In genomic region chrX:23742174-23742692, GRCh38 we compare ENCODE assay signal across 8 cellular contexts. TPM values are rescaled to one million over a fixed set of nuclear protein-coding genes. Genes with fewer than 3 reads are reported as not detected.
A peak's percentile ranks its signal among the peaks of the same experiment; 100 is the strongest.
DNase-seq lines count a peak whose midpoint lies in the region; ATAC-seq and TF ChIP-seq lines count a peak whose summit lies in the region.

No MANE protein-coding gene starts in this region.

- H3K4me3 ChIP-seq in esophagus (ENCODE audit: low read depth in 1 of 2, low read length in 2 of 2) (peak overlapping the region; percentile 54 to 89), muscle layer of colon (ENCODE audit: low read depth in 1 of 2, low read length in 2 of 2) (peak overlapping the region; percentile 64 to 65)

- no peak for TF ChIP-seq EP300 in Ishikawa (IDR thresholded peaks at IDR 0.05; ENCODE audit: borderline replicate concordance)

- H3K27ac Mint-ChIP-seq in activated CD4-positive, alpha-beta memory T cell treated with anti-CD3 and anti-CD28 coated beads for 36 hours: peak overlapping the region; percentile 86

- intact Hi-C loops in activated CD4-positive, alpha-beta memory T cell treated with anti-CD3 and anti-CD28 coated beads for 36 hours (cut with micrococcal nuclease): loop anchor here (1.0 kb wide), 1 partner anchor 312 kb away; the partner anchor contains the start of gene EIF2S3

- peaks cover 32% of the 10 kb centered on the region for H3K4me1 Mint-ChIP-seq in activated CD4-positive, alpha-beta memory T cell treated with anti-CD3 and anti-CD28 coated beads for 36 hours (ENCODE audit: low read depth)

- H3K27me3 Mint-ChIP-seq in activated CD4-positive, alpha-beta memory T cell treated with anti-CD3 and anti-CD28 coated beads for 36 hours: no peaks in the 10 kb centered on the region

- CTCF ChIA-PET in activated CD4-positive, alpha-beta memory T cell treated with anti-CD3 and anti-CD28 coated beads for 36 hours (lab: Charles Lee): interaction anchor here (0.6 to 1.5 kb wide), 2 partner anchors 40 to 42 kb away, joined by 3 to 6 read pairs; partner anchors contain the start of gene SAT1

- no peak for TF ChIP-seq RAD21 in Ishikawa (IDR thresholded peaks at IDR 0.05; ENCODE audit: low read depth)

- DNase-seq in NCI-H2227 (lab: John Stamatoyannopoulos, UW; ENCODE audit: unreplicated experiment): peak; percentile 27
- no peak for DNase-seq in NCI-H2227 treated with DMSO at 0.1 percent for 48 hours (lab: John Stamatoyannopoulos, UW)
- DNase-seq in activated CD4-positive, alpha-beta memory T cell treated with anti-CD3 and anti-CD28 coated beads for 36 hours: peak; percentile 24

- no peaks in the 10 kb centered on the region for H3K4me1 ChIP-seq in esophagus (ENCODE audit: control insufficient read depth in 2 of 2, insufficient read depth in 2 of 2, low read length in 1 of 2)
- peaks cover 8% of the 10 kb centered on the region for H3K4me1 ChIP-seq in muscle layer of colon (ENCODE audit: insufficient read depth, low read length)

- ATAC-seq in GM19467 (IDR thresholded peaks at IDR 0.05; ENCODE audit: unreplicated experiment) (no peak), HG02840 (IDR thresholded peaks at IDR 0.05; ENCODE audit: low FRiP score, unreplicated experiment) (no peak)

- H3K9me3 ChIP-seq in esophagus (ENCODE audit: control insufficient read depth in 2 of 2, insufficient read depth in 1 of 2, low read depth in 1 of 2, low read length in 1 of 2) (no peaks in the 10 kb centered on the region), muscle layer of colon (ENCODE audit: low read length) (no peaks in the 10 kb centered on the region)

- H3K9ac ChIP-seq in muscle layer of colon (ENCODE audit: low read length): peak overlapping the region; percentile 78

- H3K4me3 Mint-ChIP-seq in activated CD4-positive, alpha-beta memory T cell treated with anti-CD3 and anti-CD28 coated beads for 36 hours: peak overlapping the region; percentile 86

- H3K9me3 Mint-ChIP-seq in activated CD4-positive, alpha-beta memory T cell treated with anti-CD3 and anti-CD28 coated beads for 36 hours: no peaks in the 10 kb centered on the region

- H3K36me3 Mint-ChIP-seq in activated CD4-positive, alpha-beta memory T cell treated with anti-CD3 and anti-CD28 coated beads for 36 hours: no peaks in the 10 kb centered on the region

- H3K36me3 ChIP-seq in esophagus (ENCODE audit: control insufficient read depth in 2 of 2, insufficient read depth in 2 of 2, low read length in 1 of 2) (no peaks in the 10 kb centered on the region), muscle layer of colon (ENCODE audit: insufficient read depth, low read length) (no peaks in the 10 kb centered on the region)

- 2 to 28% methylated on average over 6 of the region's 6 CpGs for WGBS in esophagus, 2 donors

- H3K27me3 ChIP-seq in esophagus (ENCODE audit: control insufficient read depth in 1 of 2, insufficient read depth in 2 of 2, low read length in 2 of 2) (no peaks in the 10 kb centered on the region), muscle layer of colon (ENCODE audit: control insufficient read depth in 1 of 2, insufficient read depth in 2 of 2, low read length in 2 of 2) (peaks cover 0 to 7% of the 10 kb centered on the region in 2 donors)

- POLR2A ChIA-PET in activated CD4-positive, alpha-beta memory T cell treated with anti-CD3 and anti-CD28 coated beads for 36 hours (lab: Charles Lee): interaction anchor here (1.0 to 1.9 kb wide), 9 partner anchors 9 to 313 kb away, joined by 3 to 7 read pairs (median 4); partner anchors contain the start of genes EIF2S3, PRDX4 and SAT1

- H3K27ac ChIP-seq in esophagus (ENCODE audit: low read depth in 2 of 2, low read length in 1 of 2) (peak overlapping the region; percentile 91 to 95), muscle layer of colon (ENCODE audit: low read depth, low read length) (peak overlapping the region; percentile 88)

TF ChIP-seq in Ishikawa, 13 proteins besides CTCF, POLR2A, EP300 and RAD21:
- TF ChIP-seq USF1 (IDR thresholded peaks at IDR 0.05) (peak; percentile 68), NFIC (IDR thresholded peaks at IDR 0.05) (no peak), FOXM1 (IDR thresholded peaks at IDR 0.05; ENCODE audit: borderline replicate concordance, low read depth) (no peak), TAF1 (IDR thresholded peaks at IDR 0.05; ENCODE audit: low read depth) (no peak), MAX (IDR thresholded peaks at IDR 0.05) (peak; percentile 26; the same call in 1 of the 2 replicates), TCF12 (IDR thresholded peaks at IDR 0.05; ENCODE audit: low read depth) (peak; percentile 60), EGR1 (IDR thresholded peaks at IDR 0.05) (no peak), YY1 (IDR thresholded peaks at IDR 0.05; ENCODE audit: low read depth) (no peak), REST (IDR thresholded peaks at IDR 0.05; ENCODE audit: low read depth) (no peak), CEBPB (IDR thresholded peaks at IDR 0.05) (no peak)

RNA-seq across cellular contexts. Expression of gene ACOT9, which starts 0.8 kb away (rescaled TPM):
- total RNA-seq in activated CD4-positive, alpha-beta memory T cell treated with anti-CD3 and anti-CD28 coated beads for 36 hours: 10 to 100 TPM; 50.2 to 52.1 TPM
- 10 to 100 TPM; 10.3 to 11.6 TPM for polyA plus RNA-seq in esophagus

RNA-seq across cellular contexts. Expression of gene SAT1, which starts 40.7 kb away (rescaled TPM):
- 100 to 1,000 TPM; 205 to 209 TPM for total RNA-seq in activated CD4-positive, alpha-beta memory T cell treated with anti-CD3 and anti-CD28 coated beads for 36 hours
- polyA plus RNA-seq in esophagus: 100 to 1,000 TPM; 250 to 644 TPM
